8 cellular contexts compared by ENCODE assay signal in the genomic region with DNA sequence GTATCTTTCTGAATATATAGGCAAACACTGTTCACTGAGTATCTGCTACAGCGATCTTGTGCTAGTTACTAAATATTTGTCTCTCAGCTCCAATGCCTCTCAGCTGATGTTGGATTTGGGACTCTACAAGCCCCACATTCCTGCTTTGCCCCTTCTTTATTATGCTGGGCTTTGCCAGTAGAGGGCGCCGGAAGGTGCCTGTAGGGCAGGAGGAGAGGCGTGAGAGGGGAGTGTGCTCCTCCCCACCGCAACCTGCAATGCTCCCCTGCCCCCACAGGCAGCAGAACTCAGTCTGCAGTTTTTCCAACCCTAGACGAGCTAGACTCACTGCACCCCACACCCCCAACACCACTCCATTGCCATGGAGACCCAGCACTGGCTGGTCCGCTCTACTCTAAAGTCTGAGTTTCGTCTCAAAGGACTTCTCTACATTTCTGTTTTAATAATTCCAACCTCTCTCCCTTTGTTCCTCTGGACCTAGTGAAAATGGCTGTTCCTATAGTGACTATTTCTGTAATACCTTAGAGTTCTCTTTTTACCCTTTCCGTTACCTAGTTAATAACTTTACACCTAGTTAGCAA.
DNase-seq lines count a peak whose midpoint lies in the region; ATAC-seq, FAIRE-seq and TF ChIP-seq lines count a peak whose summit lies in the region.

No MANE protein-coding gene starts in this region.

- WGBS in right cardiac atrium: 53% methylated on average over 9 of the region's 9 CpGs

- no peaks in the 10 kb centered on the region for H3K4me1 ChIP-seq in RWPE2 (ENCODE audit: insufficient read depth, poor library complexity, severe bottlenecking)
- H3K4me1 ChIP-seq in kidney (ENCODE audit: control insufficient read depth in 1 of 2, insufficient read depth in 1 of 2, low read depth in 1 of 2, low read length in 2 of 2): no peaks in the 10 kb centered on the region
- no peaks in the 10 kb centered on the region for H3K4me1 ChIP-seq in right cardiac atrium (ENCODE audit: control insufficient read depth, insufficient read depth, low read length)

- no peaks in the 10 kb centered on the region for H3K4me1 Mint-ChIP-seq in activated CD4-positive, alpha-beta T cell treated with anti-CD3 and anti-CD28 coated beads for 36 hours

- H3K27ac Mint-ChIP-seq in activated CD4-positive, alpha-beta T cell treated with anti-CD3 and anti-CD28 coated beads for 36 hours: no peak overlapping the region

- no peaks in the 10 kb centered on the region for H3K27me3 Mint-ChIP-seq in activated CD4-positive, alpha-beta T cell treated with anti-CD3 and anti-CD28 coated beads for 36 hours

- H3K36me3 Mint-ChIP-seq in activated CD4-positive, alpha-beta T cell treated with anti-CD3 and anti-CD28 coated beads for 36 hours (ENCODE audit: low read depth): no peaks in the 10 kb centered on the region

- no peak overlapping the region for H3K27ac ChIP-seq in RWPE2 (ENCODE audit: poor library complexity, severe bottlenecking)
- H3K27ac ChIP-seq in kidney (ENCODE audit: low read depth in 2 of 2, low read length in 2 of 2): no peak overlapping the region
- H3K27ac ChIP-seq in right cardiac atrium (ENCODE audit: low read length): no peak overlapping the region

- no peak for FAIRE-seq in kidney (lab: Jason Lieb, UNC)

- intact Hi-C loops in activated CD4-positive, alpha-beta T cell treated with anti-CD3 and anti-CD28 coated beads for 36 hours (cut with DNase I, micrococcal nuclease): no loop called here
- intact Hi-C loops in kidney (cut with DNase I) (no loop called here), right cardiac atrium (cut with DNase I) (no loop called here)

- peak; percentile 46 for TF ChIP-seq CTCF in RWPE2 (IDR thresholded peaks at IDR 0.05; ENCODE audit: poor library complexity, severe bottlenecking)
- TF ChIP-seq CTCF in kidney (IDR thresholded peaks at IDR 0.05; ENCODE audit: borderline replicate concordance, extremely low read depth, insufficient read depth): no peak

- peak; percentile 62 for DNase-seq in activated CD4-positive, alpha-beta T cell treated with anti-CD3 and anti-CD28 coated beads for 36 hours
- no peak for DNase-seq in activated CD4-positive, alpha-beta T cell treated with anti-CD3 and anti-CD28 coated beads, Interleukin-2, amount 50 U/mL, for 4 hours
- DNase-seq in RWPE2 (ENCODE audit: low spot score): no peak
- DNase-seq in left lobe of liver (ENCODE audit: low spot score): no peak
- DNase-seq in NCI-H524 treated with DMSO at 0.1 percent for 48 hours (lab: John Stamatoyannopoulos, UW): no peak
- DNase-seq in kidney: no peak
- no peak for DNase-seq in right cardiac atrium

- no peaks in the 10 kb centered on the region for H3K27me3 ChIP-seq in RWPE2 (ENCODE audit: insufficient read depth, poor library complexity, severe bottlenecking)
- no peaks in the 10 kb centered on the region for H3K27me3 ChIP-seq in right cardiac atrium (ENCODE audit: control insufficient read depth, insufficient read depth)

- no peaks in the 10 kb centered on the region for H3K9me3 Mint-ChIP-seq in activated CD4-positive, alpha-beta T cell treated with anti-CD3 and anti-CD28 coated beads for 36 hours (ENCODE audit: low read depth)

- POLR2A ChIA-PET in activated CD4-positive, alpha-beta T cell treated with anti-CD3 and anti-CD28 coated beads for 36 hours (lab: Charles Lee): no interaction called here

- peak; percentile 63 for ATAC-seq in activated CD4-positive, alpha-beta T cell treated with anti-CD3 and anti-CD28 coated beads for 36 hours
- ATAC-seq in HG02870 (IDR thresholded peaks at IDR 0.05; ENCODE audit: unreplicated experiment) (peak; percentile 73), RWPE2 (ENCODE audit: low read depth) (peak; percentile 33; the same call in 1 of the 3 replicates), left lobe of liver (peak; percentile 82), right cardiac atrium (no peak)

- no peak overlapping the region for H3K4me3 ChIP-seq in RWPE2 (ENCODE audit: severe bottlenecking)
- no peak overlapping the region for H3K4me3 ChIP-seq in kidney (ENCODE audit: low read length in 2 of 2)
- no peak overlapping the region for H3K4me3 ChIP-seq in right cardiac atrium (ENCODE audit: low read length)

- CTCF ChIA-PET in activated CD4-positive, alpha-beta T cell treated with anti-CD3 and anti-CD28 coated beads for 36 hours (lab: Charles Lee): interaction anchor here (0.6 kb wide), 1 partner anchor 190 kb away, joined by 3 read pairs; no protein-coding TSS in a partner anchor

- no peak overlapping the region for H3K4me3 Mint-ChIP-seq in activated CD4-positive, alpha-beta T cell treated with anti-CD3 and anti-CD28 coated beads for 36 hours

- no peaks in the 10 kb centered on the region for H3K9me3 ChIP-seq in RWPE2 (ENCODE audit: severe bottlenecking)
- no peaks in the 10 kb centered on the region for H3K9me3 ChIP-seq in kidney (ENCODE audit: control insufficient read depth in 1 of 2, low read length in 2 of 2)
- H3K9me3 ChIP-seq in right cardiac atrium (ENCODE audit: control insufficient read depth, low read length): no peaks in the 10 kb centered on the region

- no peak overlapping the region for H3K9ac ChIP-seq in kidney (ENCODE audit: low read length in 2 of 2)

- no peaks in the 10 kb centered on the region for H3K36me3 ChIP-seq in RWPE2 (ENCODE audit: low read depth)
- no peaks in the 10 kb centered on the region for H3K36me3 ChIP-seq in kidney (ENCODE audit: control insufficient read depth in 1 of 2, insufficient read depth in 2 of 2, low read length in 2 of 2)

Comparison
In these comparisons a context has a peak if more than half of its experiments do, and no peak if none do; other contexts are left out.
1. ATAC-seq: peak in activated CD4-positive, alpha-beta T cell treated with anti-CD3 and anti-CD28 coated beads for 36 hours (single experiment), HG02870 (single experiment), RWPE2 (single experiment) and left lobe of liver (single experiment); none in right cardiac atrium (0 of 2).